18 cellular contexts compared by ENCODE assay signal in genomic region chr17:31696703-31697325, GRCh38.
DNase-seq lines count a peak whose midpoint lies in the region; ATAC-seq and TF ChIP-seq lines count a peak whose summit lies in the region.
"Had no signal": no experiment of that assay in that cellular context is flagged by ENCODE, and none has a peak within 500 bp of the region (broad histone marks: within the 10 kb centered on the region; RNA-seq: fewer than 3 reads in every experiment).

No MANE protein-coding gene starts in this region.

- no peak overlapping the region for H3K4me3 ChIP-seq in ectodermal cell (ENCODE audit: insufficient read depth, low read depth, low read length)
- no peak overlapping the region for H3K4me3 ChIP-seq in muscle layer of colon (ENCODE audit: low read depth in 1 of 2, low read length in 2 of 2)
- no peak overlapping the region for H3K4me3 ChIP-seq in stomach
- no peak overlapping the region for H3K4me3 ChIP-seq in HAP-1
- H3K4me3 ChIP-seq: GM12878, right lobe of liver, SJCRH30 had no signal

- H3K4me1 ChIP-seq in ectodermal cell (ENCODE audit: control insufficient read depth, insufficient read depth, low read length): peaks cover 4% of the 10 kb centered on the region
- peaks cover 60% of the 10 kb centered on the region for H3K4me1 ChIP-seq in muscle layer of colon (ENCODE audit: insufficient read depth, low read length)
- peaks cover 12 to 59% (median 29%) of the 10 kb centered on the region in 4 donors for H3K4me1 ChIP-seq in stomach
- H3K4me1 ChIP-seq in HAP-1: no peaks in the 10 kb centered on the region
- H3K4me1 ChIP-seq: SJCRH30 had no signal

- WGBS in ectodermal cell, 2 experiments: 88 to 93% methylated on average over 9 of the region's 9 CpGs
- 62 to 77% (median 74%) methylated on average over 9 of the region's 9 CpGs for WGBS in stomach, 5 donors

- TF ChIP-seq CTCF in RWPE1 (conservative IDR thresholded peaks at IDR 0.05; ENCODE audit: low read depth) (no peak), stomach (IDR thresholded peaks at IDR 0.05) (no peak)

- DNase-seq in RWPE1 (ENCODE audit: low spot score): no peak
- no peak for DNase-seq in stomach
- DNase-seq in 8988T: no peak
- no peak for DNase-seq in HAP-1 (ENCODE audit: low spot score in 2 of 2)
- no peak for DNase-seq in cerebellum (ENCODE audit: low spot score)
- DNase-seq: activated CD4-positive, alpha-beta T cell treated with anti-CD3 and anti-CD28 coated beads for 36 hours; activated CD8-positive, alpha-beta memory T cell treated with anti-CD3 and anti-CD28 coated beads, Interleukin-2, amount 50 U/mL, for 4 hours; activated gamma-delta T cell treated with Interleukin-2 at 50 U/mL for 16 hours; erythroblast; GDM1; NCI-H187; SJCRH30; stimulated activated CD4-positive, alpha-beta T cell treated with anti-CD3 and anti-CD28 coated beads, Interleukin-2, amount 100 ng/mL, for 48 hours had no signal

- H3K27ac ChIP-seq in RWPE1 (peak overlapping the region; percentile 78), ectodermal cell (ENCODE audit: insufficient read depth, low read depth, low read length, poor library complexity, severe bottlenecking) (peak overlapping the region; percentile 30), muscle layer of colon (ENCODE audit: low read depth, low read length) (peak overlapping the region; percentile 65), stomach (peak overlapping the region in 3 of 5 donors; percentile 23 to 67 (median 50))
- H3K27ac ChIP-seq: right lobe of liver, SJCRH30 had no signal

- CTCF ChIA-PET in RWPE1 (lab: Yijun Ruan, JAX): interaction anchor here (0.6 kb wide), 1 partner anchor 1763 kb away, joined by 3 read pairs; no protein-coding TSS in a partner anchor

- no peak for TF ChIP-seq POLR2A in stomach (IDR thresholded peaks at IDR 0.05)

- H3K36me3 ChIP-seq in ectodermal cell (ENCODE audit: control insufficient read depth, insufficient read depth, low read length) (no peaks in the 10 kb centered on the region), muscle layer of colon (ENCODE audit: insufficient read depth, low read length) (no peaks in the 10 kb centered on the region), stomach (no peaks in the 10 kb centered on the region), HAP-1 (replicated peaks) (no peaks in the 10 kb centered on the region)
- H3K36me3 ChIP-seq: right lobe of liver, SJCRH30 had no signal

- in situ Hi-C loops in HAP-1 (cut with MboI; ENCODE audit: low sequenced_read_pairs): no loop called here

- no peak overlapping the region for H3K9ac ChIP-seq in muscle layer of colon (ENCODE audit: low read length)

- TF ChIP-seq EP300 in stomach (IDR thresholded peaks at IDR 0.05): no peak

- H3K9me3 ChIP-seq in ectodermal cell (ENCODE audit: control insufficient read depth, low read length): no peaks in the 10 kb centered on the region
- no peaks in the 10 kb centered on the region for H3K9me3 ChIP-seq in muscle layer of colon (ENCODE audit: low read length)
- H3K9me3 ChIP-seq in stomach: no peaks in the 10 kb centered on the region
- H3K9me3 ChIP-seq in HAP-1: no peaks in the 10 kb centered on the region
- H3K9me3 ChIP-seq: right lobe of liver, SJCRH30 had no signal

- H3K27me3 ChIP-seq in ectodermal cell (ENCODE audit: control insufficient read depth, insufficient read depth, low read length, poor library complexity, severe bottlenecking): no peaks in the 10 kb centered on the region
- no peaks in the 10 kb centered on the region for H3K27me3 ChIP-seq in muscle layer of colon (ENCODE audit: control insufficient read depth in 1 of 2, insufficient read depth in 2 of 2, low read length in 2 of 2)
- H3K27me3 ChIP-seq in stomach: no peaks in the 10 kb centered on the region
- no peaks in the 10 kb centered on the region for H3K27me3 ChIP-seq in HAP-1 (ENCODE audit: low read depth)
- H3K27me3 ChIP-seq: right lobe of liver, SJCRH30 had no signal

- POLR2A ChIA-PET in RWPE1 (lab: Yijun Ruan, JAX; ENCODE audit: low non-redundant PET): no interaction called here

- ATAC-seq in GM19455 (IDR thresholded peaks at IDR 0.05; ENCODE audit: unreplicated experiment): no peak
- ATAC-seq: activated CD4-positive, alpha-beta T cell treated with anti-CD3 and anti-CD28 coated beads for 36 hours; GM12878 had no signal

- intact Hi-C loops in stomach (cut with DNase I; ENCODE audit: low total_unique reads): no loop called here
